Comparison of ENCODE assay signal across 9 cellular contexts in genomic region chr6:29626948-29627761, GRCh38. TPM values are rescaled to one million over a fixed set of nuclear protein-coding genes. Genes with fewer than 3 reads are reported as not detected.
DNase-seq lines count a peak whose midpoint lies in the region; ATAC-seq, FAIRE-seq and TF ChIP-seq lines count a peak whose summit lies in the region.
"Had no signal": no experiment of that assay in that cellular context is flagged by ENCODE, and none has a peak within 500 bp of the region (broad histone marks: within the 10 kb centered on the region; RNA-seq: fewer than 3 reads in every experiment).

No MANE protein-coding gene starts in this region.

- no peak for ATAC-seq in PC-3

- peak overlapping the region; percentile 100 for H3K4me2 ChIP-seq in astrocyte (ENCODE audit: low read length)
- no peak overlapping the region for H3K4me2 ChIP-seq in PC-3 (ENCODE audit: low read length)

- FAIRE-seq in astrocyte (lab: Jason Lieb, UNC) = no peak
- FAIRE-seq: RCC 7860 had no signal

- H3K4me3 Mint-ChIP-seq in astrocyte (ENCODE audit: unreplicated experiment) = peak overlapping the region; percentile 89

- no peaks in the 10 kb centered on the region for H3K9me2 ChIP-seq in PC-3 (replicated peaks; ENCODE audit: low read length)

- H3K4me3 ChIP-seq in HUES6 (ENCODE audit: low read depth, low read length) (peak overlapping the region; percentile 71), astrocyte (ENCODE audit: insufficient read depth, low read depth, low read length) (peak overlapping the region; percentile 68), iPS-20b (ENCODE audit: low read length) (peak overlapping the region; percentile 87), stomach smooth muscle (ENCODE audit: low read length in 2 of 2) (peak overlapping the region; percentile 60 to 80), PC-3 (ENCODE audit: low read length) (no peak overlapping the region)

- DNase-seq in astrocyte (ENCODE audit: low read depth) (no peak), PC-3 (no peak), A172 (ENCODE audit: low spot score) (no peak), globus pallidus (ENCODE audit: low spot score) (no peak)
- DNase-seq: foreskin keratinocyte had no signal

- no peaks in the 10 kb centered on the region for H3K9me3 Mint-ChIP-seq in astrocyte (ENCODE audit: unreplicated experiment)

- BruUV-seq in PC-3 (replicated peaks; lab: Mats Ljungman, UMichigan) = no TSS peak

- H3K9me3 ChIP-seq in HUES6 (ENCODE audit: control insufficient read depth, insufficient read depth, low read depth, low read length) (no peaks in the 10 kb centered on the region), astrocyte (ENCODE audit: insufficient read depth, low read depth, low read length) (no peaks in the 10 kb centered on the region), iPS-20b (ENCODE audit: insufficient read depth, low read depth, low read length) (no peaks in the 10 kb centered on the region), stomach smooth muscle (ENCODE audit: control insufficient read depth in 2 of 2, low read length in 2 of 2) (no peaks in the 10 kb centered on the region), PC-3 (ENCODE audit: low read length) (no peaks in the 10 kb centered on the region)

- CTCF ChIA-PET in PC-3 (lab: Charles Lee) = interaction anchor here (1.1 kb wide), 1 partner anchor 27 kb away, joined by 3 read pairs; no protein-coding TSS in a partner anchor

- H3K36me3 ChIP-seq in HUES6 (ENCODE audit: control insufficient read depth, insufficient read depth, low read length) (peaks cover 21% of the 10 kb centered on the region), astrocyte (ENCODE audit: insufficient read depth, low read length) (peaks cover 11% of the 10 kb centered on the region), iPS-20b (ENCODE audit: insufficient read depth, low read depth, low read length) (peaks cover 34% of the 10 kb centered on the region), stomach smooth muscle (ENCODE audit: control insufficient read depth in 2 of 2, insufficient read depth in 2 of 2, low read length in 2 of 2) (peaks cover 11 to 14% of the 10 kb centered on the region in 2 donors), PC-3 (ENCODE audit: low read depth, low read length) (no peaks in the 10 kb centered on the region)

- no peaks in the 10 kb centered on the region for H3K27me3 ChIP-seq in HUES6 (ENCODE audit: control insufficient read depth, insufficient read depth, low read length)
- no peaks in the 10 kb centered on the region for H3K27me3 ChIP-seq in astrocyte (ENCODE audit: insufficient read depth, low read length)
- H3K27me3 ChIP-seq in iPS-20b (ENCODE audit: insufficient read depth, low read length) = no peaks in the 10 kb centered on the region
- H3K27me3 ChIP-seq in stomach smooth muscle (ENCODE audit: control insufficient read depth in 1 of 2, insufficient read depth in 2 of 2, low read length in 2 of 2) = no peaks in the 10 kb centered on the region
- no peaks in the 10 kb centered on the region for H3K27me3 ChIP-seq in PC-3 (ENCODE audit: low read length)
- H3K27me3 ChIP-seq: foreskin keratinocyte had no signal

- TF ChIP-seq CTCF in astrocyte (IDR thresholded peaks at IDR 0.05; ENCODE audit: insufficient read depth, low read depth, low read length) (no peak), PC-3 (conservative IDR thresholded peaks at IDR 0.05; ENCODE audit: low read depth, low read length) (no peak)

- no peaks in the 10 kb centered on the region for H3K27me3 Mint-ChIP-seq in astrocyte (ENCODE audit: low read depth, unreplicated experiment)

- peaks cover 46% of the 10 kb centered on the region for H4K20me1 ChIP-seq in astrocyte (ENCODE audit: insufficient read depth, low read length)
- H4K20me1 ChIP-seq in PC-3 (ENCODE audit: low read length) = no peaks in the 10 kb centered on the region

- intact Hi-C loops in PC-3 (cut with micrococcal nuclease) = no loop called here

- H2AFZ ChIP-seq in astrocyte (ENCODE audit: low read depth, low read length) = peak overlapping the region; percentile 73
- H2AFZ ChIP-seq in PC-3 (ENCODE audit: low read length) = no peak overlapping the region

- H3K79me2 ChIP-seq in astrocyte (ENCODE audit: insufficient read depth, low read length) (peaks cover 19% of the 10 kb centered on the region), PC-3 (ENCODE audit: low read length) (no peaks in the 10 kb centered on the region)

- H3K9ac ChIP-seq in HUES6 (ENCODE audit: low read length) = peak overlapping the region; percentile 79
- H3K9ac ChIP-seq in astrocyte (ENCODE audit: low read length) = peak overlapping the region; percentile 85
- peak overlapping the region; percentile 86; the same call in 1 of the 2 replicates for H3K9ac ChIP-seq in iPS-20b (ENCODE audit: low read depth, low read length)
- peak overlapping the region; percentile 74 to 76 for H3K9ac ChIP-seq in stomach smooth muscle (ENCODE audit: low read length in 2 of 2)
- H3K9ac ChIP-seq in PC-3 (ENCODE audit: low read length) = no peak overlapping the region

- H3K4me1 ChIP-seq in HUES6 (ENCODE audit: control insufficient read depth, insufficient read depth, low read length) = peaks cover 75% of the 10 kb centered on the region
- peaks cover 48% of the 10 kb centered on the region for H3K4me1 ChIP-seq in astrocyte (ENCODE audit: insufficient read depth, low read length)
- H3K4me1 ChIP-seq in iPS-20b (ENCODE audit: insufficient read depth, low read length) = peaks cover 67% of the 10 kb centered on the region
- peaks cover 29% of the 10 kb centered on the region for H3K4me1 ChIP-seq in stomach smooth muscle (ENCODE audit: control insufficient read depth, insufficient read depth, low read length)
- H3K4me1 ChIP-seq in PC-3 (ENCODE audit: insufficient read depth, low read length) = peaks cover 15% of the 10 kb centered on the region

- peaks cover 54% of the 10 kb centered on the region for H3K4me1 Mint-ChIP-seq in astrocyte (ENCODE audit: low read depth, unreplicated experiment)

- H3F3A ChIP-seq in PC-3 (ENCODE audit: low read length, unreplicated experiment) = no peaks in the 10 kb centered on the region

- H3K36me3 Mint-ChIP-seq in astrocyte (ENCODE audit: low read depth, unreplicated experiment) = peaks cover 20% of the 10 kb centered on the region

- H3K27ac ChIP-seq in HUES6 (ENCODE audit: low read depth, low read length) (peak overlapping the region; percentile 84; the same call in 1 of the 2 replicates), astrocyte (ENCODE audit: low read depth, low read length) (no peak overlapping the region), iPS-20b (ENCODE audit: low read length) (peak overlapping the region; percentile 70), stomach smooth muscle (ENCODE audit: low read length) (peak overlapping the region; percentile 46), PC-3 (ENCODE audit: low read length) (no peak overlapping the region)
- H3K27ac ChIP-seq: foreskin keratinocyte had no signal

- POLR2A ChIA-PET in PC-3 (lab: Charles Lee; ENCODE audit: unreplicated experiment) = no interaction called here

- peak overlapping the region; percentile 59 for H3K27ac Mint-ChIP-seq in astrocyte (ENCODE audit: unreplicated experiment)

RNA-seq across cellular contexts. Expression of gene GABBR1, which starts 5.8 kb away (rescaled TPM):
- 61.4 and 66.3 TPM in 2 replicates for total RNA-seq in astrocyte
- 5.5 and 7.0 TPM in 2 replicates for total RNA-seq in PC-3 (2014; rRNA removed)
- total RNA-seq in A172 (2014; rRNA removed; shearing (Covaris generic)) = 1.3 and 4.4 TPM in 2 replicates

RNA-seq across cellular contexts. Expression of gene MOG, which starts 29.7 kb away (rescaled TPM):
- total RNA-seq in astrocyte = not detected in 2 replicates
- not detected in 2 replicates for total RNA-seq in PC-3 (2014; rRNA removed)
- total RNA-seq in A172 (2014; rRNA removed; shearing (Covaris generic)) = not detected in 2 replicates
- total RNA-seq: foreskin keratinocyte had no signal

RNA-seq across cellular contexts. Expression of gene OR2H2, which starts 42.2 kb away (rescaled TPM):
- total RNA-seq in astrocyte (not detected in 2 replicates), PC-3 (2014; rRNA removed) (not detected in 2 replicates)
- not detected in 2 replicates for total RNA-seq in A172 (2014; rRNA removed; shearing (Covaris generic))
- total RNA-seq: foreskin keratinocyte had no signal

RNA-seq across cellular contexts. Expression of gene ZFP57, which starts 53.8 kb away (rescaled TPM):
- total RNA-seq in astrocyte = 0.36 and 0.50 TPM in 2 replicates
- not detected in 2 replicates for total RNA-seq in PC-3 (2014; rRNA removed)
- not detected in 2 replicates for total RNA-seq in A172 (2014; rRNA removed; shearing (Covaris generic))

Comparison
In these comparisons a context has a peak if more than half of its experiments do, and no peak if none do; other contexts are left out.
1. H3K27ac ChIP-seq: peak in HUES6 (single experiment), iPS-20b (single experiment) and stomach smooth muscle (single experiment); none in astrocyte (single experiment) and PC-3 (single experiment).